ENCODE assay signal across 23 cellular contexts in genomic region chr3:153354641-153355040, GRCh38.
"Had no signal": no experiment of that assay in that cellular context is flagged by ENCODE, and none has a peak within 500 bp of the region (broad histone marks: within the 10 kb centered on the region; RNA-seq: fewer than 3 reads in every experiment).

No MANE protein-coding gene starts in this region.

- FAIRE-seq: endothelial cell of umbilical vein, islet of Langerhans had no signal

- DNase-seq: colonic mucosa; effector CD8-positive, alpha-beta T cell; endodermal cell; esophagus squamous epithelium; foreskin fibroblast; gastrocnemius medialis; head of caudate nucleus; left cardiac atrium; left lung; mesenchymal stem cell; midbrain; naive thymus-derived CD4-positive, alpha-beta T cell; occipital lobe; ovary; posterior cingulate gyrus; psoas muscle; right cardiac atrium; sigmoid colon; stimulated activated naive B cell treated with anti-CD40 and anti-IgM and Interleukin-4, amounts not matched to agents 10 μg/mL and 1 μg/mL and 100 μg/mL, for 72 hours; transverse colon had no signal

- H3K4me3 ChIP-seq: colonic mucosa, esophagus squamous epithelium, gastrocnemius medialis, left lung, ovary, psoas muscle, sigmoid colon, transverse colon, vagina had no signal

- H3K27me3 ChIP-seq: colonic mucosa, esophagus squamous epithelium, gastrocnemius medialis, left lung, ovary, sigmoid colon, transverse colon, vagina had no signal

- H3K27ac ChIP-seq: colonic mucosa, esophagus squamous epithelium, gastrocnemius medialis, left lung, ovary, psoas muscle, sigmoid colon, transverse colon, vagina had no signal

- ATAC-seq: gastrocnemius medialis; left cardiac atrium; left lung; naive thymus-derived CD4-positive, alpha-beta T cell; psoas muscle; right cardiac atrium; stimulated activated naive B cell treated with anti-CD40 and anti-IgM and Interleukin-4, amounts not matched to agents 10 μg/mL and 1 μg/mL and 100 μg/mL, for 72 hours had no signal

- H3K36me3 ChIP-seq: colonic mucosa, esophagus squamous epithelium, gastrocnemius medialis, left lung, ovary, sigmoid colon, transverse colon, vagina had no signal

- H3K9me3 ChIP-seq: colonic mucosa, esophagus squamous epithelium, gastrocnemius medialis, left lung, ovary, psoas muscle, sigmoid colon, transverse colon, vagina had no signal

- H3K4me1 ChIP-seq: colonic mucosa, esophagus squamous epithelium, gastrocnemius medialis, left lung, psoas muscle, sigmoid colon, transverse colon, vagina had no signal
